ENCODE assay signal across 8 cellular contexts in the genomic region with DNA sequence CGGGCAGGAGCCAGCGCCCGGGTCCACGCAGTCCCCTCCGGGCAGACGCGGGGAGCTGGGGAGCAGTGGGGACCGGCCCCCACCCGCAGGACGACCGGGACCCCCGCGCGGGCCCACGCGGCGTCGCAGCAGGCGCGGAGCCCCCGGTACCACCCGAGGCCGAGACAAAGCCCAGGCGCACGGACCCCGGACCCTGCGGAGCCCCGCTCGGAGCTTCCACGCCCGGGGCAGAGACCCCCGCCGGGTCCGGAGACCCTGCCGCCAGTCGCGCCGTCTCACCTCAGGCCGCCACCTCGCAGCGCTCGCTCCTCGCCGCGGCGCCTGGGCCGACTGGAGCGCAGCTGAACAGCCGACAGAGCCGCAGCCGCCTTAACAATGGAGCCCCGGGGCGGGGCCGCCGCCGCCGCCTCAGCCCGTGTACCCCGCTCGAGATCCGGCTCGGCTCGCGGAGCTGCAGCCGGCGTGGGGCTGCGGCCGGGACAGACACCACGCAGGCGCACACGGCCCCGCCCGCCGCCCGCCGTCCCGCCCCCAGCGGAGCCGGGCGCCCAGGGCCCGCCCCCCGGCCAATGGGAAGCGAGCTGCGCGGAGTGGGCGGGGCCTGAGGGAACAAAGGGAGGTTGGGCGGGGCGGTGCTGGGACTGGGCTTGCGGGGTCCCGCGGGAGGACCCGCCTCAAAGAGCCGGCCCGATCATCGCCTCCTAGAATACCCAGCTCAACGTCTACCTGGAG. TPM values are rescaled to one million over a fixed set of nuclear protein-coding genes. Genes with fewer than 3 reads are reported as not detected.
DNase-seq lines count a peak whose midpoint lies in the region; ATAC-seq, FAIRE-seq and TF ChIP-seq lines count a peak whose summit lies in the region.

A gene with protein sequence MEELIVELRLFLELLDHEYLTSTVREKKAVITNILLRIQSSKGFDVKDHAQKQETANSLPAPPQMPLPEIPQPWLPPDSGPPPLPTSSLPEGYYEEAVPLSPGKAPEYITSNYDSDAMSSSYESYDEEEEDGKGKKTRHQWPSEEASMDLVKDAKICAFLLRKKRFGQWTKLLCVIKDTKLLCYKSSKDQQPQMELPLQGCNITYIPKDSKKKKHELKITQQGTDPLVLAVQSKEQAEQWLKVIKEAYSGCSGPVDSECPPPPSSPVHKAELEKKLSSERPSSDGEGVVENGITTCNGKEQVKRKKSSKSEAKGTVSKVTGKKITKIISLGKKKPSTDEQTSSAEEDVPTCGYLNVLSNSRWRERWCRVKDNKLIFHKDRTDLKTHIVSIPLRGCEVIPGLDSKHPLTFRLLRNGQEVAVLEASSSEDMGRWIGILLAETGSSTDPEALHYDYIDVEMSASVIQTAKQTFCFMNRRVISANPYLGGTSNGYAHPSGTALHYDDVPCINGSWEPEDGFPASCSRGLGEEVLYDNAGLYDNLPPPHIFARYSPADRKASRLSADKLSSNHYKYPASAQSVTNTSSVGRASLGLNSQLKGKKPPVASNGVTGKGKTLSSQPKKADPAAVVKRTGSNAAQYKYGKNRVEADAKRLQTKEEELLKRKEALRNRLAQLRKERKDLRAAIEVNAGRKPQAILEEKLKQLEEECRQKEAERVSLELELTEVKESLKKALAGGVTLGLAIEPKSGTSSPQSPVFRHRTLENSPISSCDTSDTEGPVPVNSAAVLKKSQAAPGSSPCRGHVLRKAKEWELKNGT (minus strand): TSS at position 485 of the 732 bp plus-strand sequence. CDS start 67,783 bp downstream, outside the sequence.

- H3K4me1 Mint-ChIP-seq in CD4-positive, alpha-beta T cell (ENCODE audit: low read depth) = peaks cover 41% of the 10 kb centered on the region
- peaks cover 33% of the 10 kb centered on the region for H3K4me1 Mint-ChIP-seq in activated naive CD4-positive, alpha-beta T cell treated with anti-CD3 and anti-CD28 coated beads for 36 hours (ENCODE audit: low read depth)
- peaks cover 32% of the 10 kb centered on the region for H3K4me1 Mint-ChIP-seq in neural progenitor cell
- peaks cover 21% of the 10 kb centered on the region for H3K4me1 Mint-ChIP-seq in stimulated activated naive CD8-positive, alpha-beta T cell treated with anti-CD3 and anti-CD28 coated beads, Interleukin-15, Interleukin-2, amounts not matched to agents 100 ng/mL and 50 ng/mL, for 24 hours (ENCODE audit: low read depth)

- peak within 1 kb of the TSS; percentile 75 for H3K4me3 Mint-ChIP-seq in CD4-positive, alpha-beta T cell
- peak within 1 kb of the TSS; percentile 69 for H3K4me3 Mint-ChIP-seq in activated naive CD4-positive, alpha-beta T cell treated with anti-CD3 and anti-CD28 coated beads for 36 hours
- H3K4me3 Mint-ChIP-seq in neural progenitor cell = peak within 1 kb of the TSS; percentile 85
- peak within 1 kb of the TSS; percentile 66 for H3K4me3 Mint-ChIP-seq in stimulated activated naive CD8-positive, alpha-beta T cell treated with anti-CD3 and anti-CD28 coated beads, Interleukin-15, Interleukin-2, amounts not matched to agents 100 ng/mL and 50 ng/mL, for 24 hours

- no peak within 1 kb of the TSS for H3K9ac ChIP-seq in neural progenitor cell

- H3K27me3 ChIP-seq in CD4-positive, alpha-beta T cell (ENCODE audit: control insufficient read depth, insufficient read depth, low read length) = no peaks in the 10 kb centered on the region
- peaks cover 18% of the 10 kb centered on the region for H3K27me3 ChIP-seq in neural progenitor cell

- no peaks in the 10 kb centered on the region for H3K9me3 Mint-ChIP-seq in CD4-positive, alpha-beta T cell
- no peaks in the 10 kb centered on the region for H3K9me3 Mint-ChIP-seq in activated naive CD4-positive, alpha-beta T cell treated with anti-CD3 and anti-CD28 coated beads for 36 hours
- H3K9me3 Mint-ChIP-seq in neural progenitor cell = no peaks in the 10 kb centered on the region
- no peaks in the 10 kb centered on the region for H3K9me3 Mint-ChIP-seq in stimulated activated naive CD8-positive, alpha-beta T cell treated with anti-CD3 and anti-CD28 coated beads, Interleukin-15, Interleukin-2, amounts not matched to agents 100 ng/mL and 50 ng/mL, for 24 hours

- TF ChIP-seq CTCF in CD4-positive, alpha-beta T cell (IDR thresholded peaks at IDR 0.05) = no peak
- TF ChIP-seq CTCF in neural progenitor cell (IDR thresholded peaks at IDR 0.05) = no peak

- ATAC-seq in CD4-positive, alpha-beta T cell (ENCODE audit: poor library complexity) = peak; percentile 93
- peak; percentile 96 for ATAC-seq in GM21381 (IDR thresholded peaks at IDR 0.05; ENCODE audit: unreplicated experiment)

- DNase-seq in CD4-positive, alpha-beta T cell = peak; percentile 79 to 91 (median 86)
- DNase-seq in HuH-7 (ENCODE audit: low spot score) (peak; percentile 93), SK-N-DZ (ENCODE audit: low spot score) (peak; percentile 83), frontal cortex (ENCODE audit: low spot score in 2 of 2) (peak; percentile 99), neural progenitor cell (ENCODE audit: low spot score) (peak; percentile 94)
- DNase-seq in activated naive CD4-positive, alpha-beta T cell treated with anti-CD3 and anti-CD28 coated beads for 36 hours = peak; percentile 86

- POLR2A ChIA-PET in CD4-positive, alpha-beta T cell (lab: Charles Lee) = interaction anchor here (0.7 to 3.3 kb wide), 15 partner anchors 9 to 501 kb away, joined by 3 to 39 read pairs (median 6); a partner anchor contains a TSS

- FAIRE-seq in frontal cortex (lab: Jason Lieb, UNC) = no peak

- H3K79me2 ChIP-seq in neural progenitor cell (ENCODE audit: low read depth) = peaks cover 8% of the 10 kb centered on the region

- H4K20me1 ChIP-seq in neural progenitor cell (ENCODE audit: low read depth) = peaks cover 25% of the 10 kb centered on the region

- peaks cover 7% of the 10 kb centered on the region for H3K4me1 ChIP-seq in neural progenitor cell

- peak within 1 kb of the TSS; percentile 67 for H2AFZ ChIP-seq in neural progenitor cell (replicated peaks)

- no peak within 1 kb of the TSS for H3K27ac Mint-ChIP-seq in CD4-positive, alpha-beta T cell
- H3K27ac Mint-ChIP-seq in activated naive CD4-positive, alpha-beta T cell treated with anti-CD3 and anti-CD28 coated beads for 36 hours = no peak within 1 kb of the TSS
- H3K27ac Mint-ChIP-seq in neural progenitor cell = no peak within 1 kb of the TSS
- H3K27ac Mint-ChIP-seq in stimulated activated naive CD8-positive, alpha-beta T cell treated with anti-CD3 and anti-CD28 coated beads, Interleukin-15, Interleukin-2, amounts not matched to agents 100 ng/mL and 50 ng/mL, for 24 hours = no peak within 1 kb of the TSS

- peak within 1 kb of the TSS; percentile 91 for H3K4me3 ChIP-seq in neural progenitor cell

- H3K36me3 Mint-ChIP-seq in CD4-positive, alpha-beta T cell (ENCODE audit: low read depth) = peaks cover 10% of the 10 kb centered on the region
- no peaks in the 10 kb centered on the region for H3K36me3 Mint-ChIP-seq in activated naive CD4-positive, alpha-beta T cell treated with anti-CD3 and anti-CD28 coated beads for 36 hours (ENCODE audit: low read depth)
- H3K36me3 Mint-ChIP-seq in neural progenitor cell = no peaks in the 10 kb centered on the region
- no peaks in the 10 kb centered on the region for H3K36me3 Mint-ChIP-seq in stimulated activated naive CD8-positive, alpha-beta T cell treated with anti-CD3 and anti-CD28 coated beads, Interleukin-15, Interleukin-2, amounts not matched to agents 100 ng/mL and 50 ng/mL, for 24 hours (ENCODE audit: low read depth)

- H3K36me3 ChIP-seq in neural progenitor cell = no peaks in the 10 kb centered on the region

- peaks cover 23% of the 10 kb centered on the region for H3F3A ChIP-seq in neural progenitor cell (ENCODE audit: low read depth)

- H3K27ac ChIP-seq in CD4-positive, alpha-beta T cell (ENCODE audit: low read depth, low read length) = peak within 1 kb of the TSS; percentile 46
- no peak within 1 kb of the TSS for H3K27ac ChIP-seq in neural progenitor cell

- no peaks in the 10 kb centered on the region for H3K9me3 ChIP-seq in CD4-positive, alpha-beta T cell (ENCODE audit: control insufficient read depth, low read length)
- no peaks in the 10 kb centered on the region for H3K9me3 ChIP-seq in neural progenitor cell (ENCODE audit: low read depth)

- peaks cover 19% of the 10 kb centered on the region for H3K27me3 Mint-ChIP-seq in CD4-positive, alpha-beta T cell
- H3K27me3 Mint-ChIP-seq in activated naive CD4-positive, alpha-beta T cell treated with anti-CD3 and anti-CD28 coated beads for 36 hours (ENCODE audit: low read depth) = no peaks in the 10 kb centered on the region
- H3K27me3 Mint-ChIP-seq in neural progenitor cell (ENCODE audit: insufficient read depth, low read depth) = peaks cover 16% of the 10 kb centered on the region
- peaks cover 40% of the 10 kb centered on the region for H3K27me3 Mint-ChIP-seq in stimulated activated naive CD8-positive, alpha-beta T cell treated with anti-CD3 and anti-CD28 coated beads, Interleukin-15, Interleukin-2, amounts not matched to agents 100 ng/mL and 50 ng/mL, for 24 hours

- peak within 1 kb of the TSS; percentile 93 for H3K4me2 ChIP-seq in neural progenitor cell

- CTCF ChIA-PET in CD4-positive, alpha-beta T cell (lab: Charles Lee) = interaction anchor here (1.0 to 1.7 kb wide), 4 partner anchors 63 to 181 kb away, joined by 3 to 5 read pairs (median 4); no protein-coding TSS in a partner anchor
- CTCF ChIA-PET in activated naive CD4-positive, alpha-beta T cell treated with anti-CD3 and anti-CD28 coated beads for 36 hours (lab: Charles Lee) = interaction anchor here (0.6 to 4.1 kb wide), 8 partner anchors 10 to 136 kb away, joined by 3 to 22 read pairs (median 3); no protein-coding TSS in a partner anchor

- intact Hi-C loops in CD4-positive, alpha-beta T cell (cut with DNase I, micrococcal nuclease) = loop anchor here (2.0 to 10.0 kb wide), 10 partner anchors 31 to 1365 kb away; a partner anchor contains a TSS
- intact Hi-C loops in activated naive CD4-positive, alpha-beta T cell treated with anti-CD3 and anti-CD28 coated beads for 36 hours (cut with micrococcal nuclease) = loop anchor here (1.0 to 2.0 kb wide), 3 partner anchors 30 to 63 kb away; no protein-coding TSS in a partner anchor

RNA-seq across cellular contexts. Expression of the gene that starts here (rescaled TPM):
- total RNA-seq in CD4-positive, alpha-beta T cell = 10 to 100 TPM in 1 of 2 experiments, 1 to 10 TPM in 1; 9.8 to 10.9 TPM
- polyA plus RNA-seq in SK-N-DZ (2014; cell fraction: cytosol; rRNA removed) = 20.4 and 24.0 TPM in 2 replicates
- polyA plus RNA-seq in SK-N-DZ (2014; cell fraction: nucleus; rRNA removed) = 17.3 and 27.1 TPM in 2 replicates
- 10 to 100 TPM; 26.7 to 28.8 TPM for total RNA-seq in activated naive CD4-positive, alpha-beta T cell treated with anti-CD3 and anti-CD28 coated beads for 36 hours
- total RNA-seq in frontal cortex = 45.2 TPM
- 6.7 and 8.2 TPM in 2 replicates for total RNA-seq in neural progenitor cell (ENCODE audit: low replicate concordance)
